In genomic region chr12:105107497-105108371, GRCh38 we compare ENCODE assay signal across 1 cellular context.
TF ChIP-seq lines count a peak whose summit lies in the region.

Gene WASHC4, plus strand, starts transcription at chr12:105107731. Its CDS starts 70 bp downstream, at chr12:105107801.

TF ChIP-seq in K562, 482 proteins besides CTCF, POLR2A, EP300 and RAD21 (continued from another document and continues in another):
- peak in 1 of 3 experiments; percentile 77; a peak in 3 of 6 replicates for TF ChIP-seq ZBTB11 (CRISPR knock-in tag; IDR thresholded peaks at IDR 0.05)
- TF ChIP-seq ETV6 (IDR thresholded peaks at IDR 0.05; ENCODE audit: borderline replicate concordance in 1 of 2, low read depth in 2 of 2, low read length in 1 of 2): no peak
- no peak for TF ChIP-seq ETV6 (CRISPR knock-in tag; IDR thresholded peaks at IDR 0.05; ENCODE audit: borderline replicate concordance)
- TF ChIP-seq TOE1 (IDR thresholded peaks at IDR 0.05; ENCODE audit: borderline replicate concordance): peak; percentile 94
- no peak for TF ChIP-seq TOE1 (CRISPR knock-in tag; IDR thresholded peaks at IDR 0.05; ENCODE audit: borderline replicate concordance, low read depth)
- TF ChIP-seq KDM4B (IDR thresholded peaks at IDR 0.05; ENCODE audit: borderline replicate concordance in 2 of 2, low read depth in 1 of 2): peak in 1 of 2 experiments; percentile 86; a peak in 1 of 4 replicates
- TF ChIP-seq ZNF75A (CRISPR knock-in tag; IDR thresholded peaks at IDR 0.05): 0 out of 2 replicates have a peak, but pooled peaks have one; percentile 17
- peak; percentile 90 to 93 for TF ChIP-seq E2F6 (IDR thresholded peaks at IDR 0.05; ENCODE audit: borderline replicate concordance in 1 of 2, extremely low read depth in 1 of 2, insufficient read depth in 1 of 2, insufficient read length in 1 of 2, low read depth in 1 of 2, low read length in 1 of 2, poor library complexity in 1 of 2, severe bottlenecking in 1 of 2)
- peak; percentile 63 for TF ChIP-seq EP400 (IDR thresholded peaks at IDR 0.05)
- TF ChIP-seq MYBL2 (IDR thresholded peaks at IDR 0.05; ENCODE audit: low read depth): no peak
- TF ChIP-seq MYBL2 (CRISPR knock-in tag; IDR thresholded peaks at IDR 0.05; ENCODE audit: borderline replicate concordance): no peak
- TF ChIP-seq ZNF76 (CRISPR knock-in tag; IDR thresholded peaks at IDR 0.05; ENCODE audit: borderline replicate concordance): 0 out of 2 replicates have a peak, but pooled peaks have one; percentile 15
- no peak for TF ChIP-seq RERE (CRISPR knock-in tag; IDR thresholded peaks at IDR 0.05; ENCODE audit: borderline replicate concordance)
- no peak for TF ChIP-seq ILK (tag; IDR thresholded peaks at IDR 0.05; ENCODE audit: borderline replicate concordance, low read depth)
- no peak for TF ChIP-seq ID3 (CRISPR knock-in tag; IDR thresholded peaks at IDR 0.05)
- TF ChIP-seq ID3 (tag; IDR thresholded peaks at IDR 0.05): peak; percentile 75; the same call in 1 of the 2 replicates
- peak; percentile 85 for TF ChIP-seq POLR2H (tag; IDR thresholded peaks at IDR 0.05; ENCODE audit: low read depth)
- peak; percentile 82 for TF ChIP-seq MYC (IDR thresholded peaks at IDR 0.05; ENCODE audit: low read depth, low read length)
- no peak for TF ChIP-seq MYC (CRISPR knock-in tag; IDR thresholded peaks at IDR 0.05; ENCODE audit: borderline replicate concordance, low read depth)
- peak; percentile 39; the same call in 1 of the 2 replicates for TF ChIP-seq ZHX1 (conservative IDR thresholded peaks at IDR 0.05; ENCODE audit: low read length)
- TF ChIP-seq RFX5 (IDR thresholded peaks at IDR 0.05; ENCODE audit: low read depth, low read length): no peak
- TF ChIP-seq SMAD4 (CRISPR knock-in tag; conservative IDR thresholded peaks at IDR 0.05): peak; percentile 93
- TF ChIP-seq PML (IDR thresholded peaks at IDR 0.05; ENCODE audit: low read length): peak; percentile 70
- TF ChIP-seq MGA (IDR thresholded peaks at IDR 0.05): peak; percentile 91
- peak; percentile 92 for TF ChIP-seq RAD51 (IDR thresholded peaks at IDR 0.05; ENCODE audit: borderline replicate concordance, low read depth)
- TF ChIP-seq SRSF9 (IDR thresholded peaks at IDR 0.05; ENCODE audit: borderline replicate concordance, low read depth, low read length): no peak
- peak; percentile 89 for TF ChIP-seq CREM (IDR thresholded peaks at IDR 0.05; ENCODE audit: low read depth)
- peak; percentile 52; the same call in 1 of the 2 replicates for TF ChIP-seq ZBED1 (IDR thresholded peaks at IDR 0.05)
- TF ChIP-seq ZNF143 (CRISPR knock-in tag; IDR thresholded peaks at IDR 0.05): peak; percentile 91
- TF ChIP-seq KLF1 (tag; IDR thresholded peaks at IDR 0.05): peak; percentile 82; the same call in 1 of the 2 replicates
- peak; percentile 53 for TF ChIP-seq TAF9B (IDR thresholded peaks at IDR 0.05; ENCODE audit: partially characterized antibody)
- peak; percentile 92 for TF ChIP-seq ZFX (CRISPR knock-in tag; IDR thresholded peaks at IDR 0.05)
